22 cellular contexts compared by ENCODE assay signal in the genomic region with DNA sequence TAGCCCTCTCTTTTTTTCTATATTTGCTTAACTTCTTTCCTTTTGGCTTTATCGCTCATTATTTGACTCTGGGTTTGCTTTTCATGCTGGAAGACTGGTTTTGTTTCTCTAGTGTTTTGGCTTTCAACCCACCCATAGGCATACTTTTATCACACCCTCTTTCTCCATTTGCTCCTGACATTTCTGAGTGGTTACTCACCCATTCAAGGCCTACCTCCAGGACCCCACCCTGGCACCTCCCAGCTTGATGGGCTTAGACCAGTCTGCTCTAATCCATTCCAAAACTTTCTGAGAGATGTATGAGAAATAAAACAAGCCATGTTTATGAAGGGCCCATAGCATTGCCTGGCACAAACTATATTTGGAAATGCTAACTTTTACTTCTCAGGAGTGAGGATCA. TPM values are rescaled to one million over a fixed set of nuclear protein-coding genes. Genes with fewer than 3 reads are reported as not detected.
"Had no signal": no experiment of that assay in that cellular context is flagged by ENCODE, and none has a peak within 500 bp of the region (broad histone marks: within the 10 kb centered on the region; RNA-seq: fewer than 3 reads in every experiment).

No MANE protein-coding gene starts in this region.

- H3K36me3 ChIP-seq: adrenal gland, left lung had no signal

- H2AFZ ChIP-seq: hepatocyte had no signal

- H3K4me2 ChIP-seq: hepatocyte had no signal

- H3K4me3 ChIP-seq: adrenal gland, hepatocyte, left lung, testis had no signal

- H3K27me3 ChIP-seq: adrenal gland, hepatocyte, left lung, testis had no signal

- H3K27ac ChIP-seq: hepatocyte had no signal

- DNase-seq: activated CD4-positive, alpha-beta memory T cell treated with anti-CD3 and anti-CD28 coated beads for 36 hours; activated CD4-positive, alpha-beta T cell treated with anti-CD3 and anti-CD28 coated beads for 36 hours; activated CD8-positive, alpha-beta memory T cell treated with anti-CD3 and anti-CD28 coated beads, Interleukin-2, amount 10 ng/mL, durations not matched to agents 7 days and 5 days; activated naive CD4-positive, alpha-beta T cell treated with anti-CD3 and anti-CD28 coated beads, Interleukin-2, amount 10 ng/mL, durations not matched to agents 7 days and 5 days; activated T-cell treated with anti-CD3 and anti-CD28 coated beads, Interleukin-2, amount 50 U/mL, for 1 hour; adrenal gland; central memory CD4-positive, alpha-beta T cell; cortex of kidney; effector CD4-positive, alpha-beta T cell; foreskin melanocyte; islet precursor cell; left lung; posterior cingulate gyrus; retina; stimulated activated naive CD8-positive, alpha-beta T cell treated with anti-CD3 and anti-CD28 coated beads, Interleukin-15, Interleukin-2, amounts not matched to agents 100 U/mL and 50 U/mL, for 24 hours; T-helper 17 cell; testis had no signal

- H3K4me1 ChIP-seq: left lung, testis had no signal

- H3K79me2 ChIP-seq: hepatocyte had no signal

- H3K9me3 ChIP-seq: adrenal gland, left lung, testis had no signal

- ATAC-seq: activated CD4-positive, alpha-beta T cell treated with anti-CD3 and anti-CD28 coated beads for 36 hours; activated CD8-positive, alpha-beta memory T cell treated with anti-CD3 and anti-CD28 coated beads, Interleukin-2, amount 10 ng/mL, durations not matched to agents 7 days and 5 days; left lung; natural killer cell treated with Interleukin-12 subunit alpha and Interleukin-12 subunit beta and Interleukin-15 and Interleukin-18, amount 100 ng/mL, for 72 hours; stimulated activated naive CD8-positive, alpha-beta T cell treated with anti-CD3 and anti-CD28 coated beads, Interleukin-15, Interleukin-2, amounts not matched to agents 100 U/mL and 50 U/mL, for 24 hours; T-helper 17 cell had no signal

RNA-seq across cellular contexts. Expression of gene C6, which starts 18.1 kb away (rescaled TPM):
- total RNA-seq: activated CD4-positive, alpha-beta memory T cell treated with anti-CD3 and anti-CD28 coated beads for 36 hours; activated CD4-positive, alpha-beta T cell treated with anti-CD3 and anti-CD28 coated beads for 36 hours; activated CD8-positive, alpha-beta memory T cell treated with anti-CD3 and anti-CD28 coated beads, Interleukin-2, amount 10 ng/mL, durations not matched to agents 7 days and 5 days; activated T-helper 2 cell treated with anti-CD3 and anti-CD28 coated beads, Interferon-gamma antibody, Interleukin-2, Interleukin-4, amounts not matched to agents 10 μg/mL and 5 μg/mL and 100 μg/mL, durations not matched to agents 14 hours and 24 hours and 36 hours; endothelial cell of umbilical vein; fibroblast of lung; natural killer cell treated with Interleukin-12 subunit alpha and Interleukin-12 subunit beta and Interleukin-15 and Interleukin-18, amount 100 ng/mL, for 72 hours; T-helper 17 cell had no signal
- polyA plus RNA-seq: endothelial cell of umbilical vein had no signal
